15 cellular contexts compared by ENCODE assay signal in genomic region chr1:220318673-220319072, GRCh38. TPM values are rescaled to one million over a fixed set of nuclear protein-coding genes. Genes with fewer than 3 reads are reported as not detected.
DNase-seq lines count a peak whose midpoint lies in the region; ATAC-seq and TF ChIP-seq lines count a peak whose summit lies in the region.
"Had no signal": no experiment of that assay in that cellular context is flagged by ENCODE, and none has a peak within 500 bp of the region (broad histone marks: within the 10 kb centered on the region; RNA-seq: fewer than 3 reads in every experiment).

No MANE protein-coding gene starts in this region.

- no peaks in the 10 kb centered on the region for H3K9me3 ChIP-seq in neural progenitor cell (ENCODE audit: low read depth)
- H3K9me3 ChIP-seq: BLaER1 treated with 17β-estradiol and CSF1 and Interleukin-3, amounts not matched to agents 10 nM and 100 nM; Caco-2; HAP-1 had no signal

- H2AFZ ChIP-seq in neural progenitor cell (replicated peaks): no peak overlapping the region
- H2AFZ ChIP-seq: GM23248 had no signal

- ATAC-seq in Right ventricle myocardium superior (ENCODE audit: poor library complexity): peak; percentile 30
- peak; percentile 58 to 75 for ATAC-seq in left cardiac atrium
- ATAC-seq in naive thymus-derived CD8-positive, alpha-beta T cell: no peak
- ATAC-seq: CD8-positive, alpha-beta T cell had no signal

- DNase-seq in Right ventricle myocardium superior: no peak
- no peak for DNase-seq in cardiac septum (ENCODE audit: low spot score)
- DNase-seq in left cardiac atrium: no peak
- DNase-seq in neural progenitor cell (ENCODE audit: low spot score): no peak
- DNase-seq in COLO668 (lab: John Stamatoyannopoulos, UW; ENCODE audit: unreplicated experiment): no peak
- no peak for DNase-seq in naive thymus-derived CD8-positive, alpha-beta T cell
- DNase-seq: Caco-2; CD8-positive, alpha-beta T cell; DMS153; DMS79; GDM1; GM23248 had no signal

- POLR2A ChIA-PET in naive thymus-derived CD8-positive, alpha-beta T cell (lab: Charles Lee): no interaction called here

- H3K27ac ChIP-seq in neural progenitor cell: no peak overlapping the region
- H3K27ac ChIP-seq: BLaER1 treated with 17β-estradiol and CSF1 and Interleukin-3, amounts not matched to agents 10 nM and 100 nM; GM23248 had no signal

- no peaks in the 10 kb centered on the region for H3F3A ChIP-seq in neural progenitor cell (ENCODE audit: low read depth)

- no peaks in the 10 kb centered on the region for H3K9me3 Mint-ChIP-seq in neural progenitor cell
- no peaks in the 10 kb centered on the region for H3K9me3 Mint-ChIP-seq in naive thymus-derived CD8-positive, alpha-beta T cell
- H3K9me3 Mint-ChIP-seq: CD8-positive, alpha-beta T cell had no signal

- no peak overlapping the region for H3K4me3 Mint-ChIP-seq in neural progenitor cell
- no peak overlapping the region for H3K4me3 Mint-ChIP-seq in naive thymus-derived CD8-positive, alpha-beta T cell
- H3K4me3 Mint-ChIP-seq: B cell; CD8-positive, alpha-beta T cell had no signal

- H3K36me3 Mint-ChIP-seq in neural progenitor cell: no peaks in the 10 kb centered on the region
- no peaks in the 10 kb centered on the region for H3K36me3 Mint-ChIP-seq in naive thymus-derived CD8-positive, alpha-beta T cell
- H3K36me3 Mint-ChIP-seq: CD8-positive, alpha-beta T cell had no signal

- H3K27me3 Mint-ChIP-seq in neural progenitor cell (ENCODE audit: insufficient read depth, low read depth): peaks cover 2% of the 10 kb centered on the region
- peaks cover 0 to 25% (median 9%) of the 10 kb centered on the region in 5 donors for H3K27me3 Mint-ChIP-seq in naive thymus-derived CD8-positive, alpha-beta T cell

- peaks cover 1% of the 10 kb centered on the region for H3K4me1 Mint-ChIP-seq in neural progenitor cell
- H3K4me1 Mint-ChIP-seq in naive thymus-derived CD8-positive, alpha-beta T cell: no peaks in the 10 kb centered on the region
- H3K4me1 Mint-ChIP-seq: B cell had no signal

- no peak overlapping the region for H3K9ac ChIP-seq in neural progenitor cell
- H3K9ac ChIP-seq: BLaER1 treated with 17β-estradiol and CSF1 and Interleukin-3, amounts not matched to agents 10 nM and 100 nM; GM23248 had no signal

- H3K79me2 ChIP-seq in neural progenitor cell (ENCODE audit: low read depth): no peaks in the 10 kb centered on the region

- intact Hi-C loops in Right ventricle myocardium superior (cut with DNase I) (no loop called here), cardiac septum (cut with DNase I) (no loop called here), left cardiac atrium (cut with DNase I) (no loop called here)

- peak overlapping the region; percentile 30 for H3K27ac Mint-ChIP-seq in neural progenitor cell
- H3K27ac Mint-ChIP-seq in naive thymus-derived CD8-positive, alpha-beta T cell: no peak overlapping the region
- H3K27ac Mint-ChIP-seq: B cell; CD8-positive, alpha-beta T cell had no signal

- H4K20me1 ChIP-seq in neural progenitor cell (ENCODE audit: low read depth): no peaks in the 10 kb centered on the region
- H4K20me1 ChIP-seq: BLaER1 treated with 17β-estradiol and CSF1 and Interleukin-3, amounts not matched to agents 10 nM and 100 nM had no signal

- no peak overlapping the region for H3K4me2 ChIP-seq in neural progenitor cell
- H3K4me2 ChIP-seq: BLaER1 treated with 17β-estradiol and CSF1 and Interleukin-3, amounts not matched to agents 10 nM and 100 nM had no signal

- H3K4me3 ChIP-seq in neural progenitor cell: no peak overlapping the region
- H3K4me3 ChIP-seq: BLaER1 treated with 17β-estradiol and CSF1 and Interleukin-3, amounts not matched to agents 10 nM and 100 nM; GM23248; HAP-1 had no signal

- no peaks in the 10 kb centered on the region for H3K27me3 ChIP-seq in neural progenitor cell
- H3K27me3 ChIP-seq: BLaER1 treated with 17β-estradiol and CSF1 and Interleukin-3, amounts not matched to agents 10 nM and 100 nM had no signal

- no peak for TF ChIP-seq CTCF in neural progenitor cell (IDR thresholded peaks at IDR 0.05)

- no peaks in the 10 kb centered on the region for H3K36me3 ChIP-seq in neural progenitor cell
- H3K36me3 ChIP-seq: BLaER1 treated with 17β-estradiol and CSF1 and Interleukin-3, amounts not matched to agents 10 nM and 100 nM; HAP-1 had no signal

- peaks cover under 1% of the 10 kb centered on the region for H3K4me1 ChIP-seq in neural progenitor cell
- H3K4me1 ChIP-seq: BLaER1 treated with 17β-estradiol and CSF1 and Interleukin-3, amounts not matched to agents 10 nM and 100 nM; Caco-2; HAP-1 had no signal

RNA-seq across cellular contexts. Expression of gene RAB3GAP2, which starts 46.4 kb away (rescaled TPM):
- total RNA-seq in Right ventricle myocardium superior (23.9 TPM), cardiac septum (26.6 TPM), left cardiac atrium (10 to 100 TPM; 22.2 to 30.1 TPM), neural progenitor cell (ENCODE audit: low replicate concordance) (31.6 and 36.4 TPM in 2 replicates)
- 10 to 100 TPM; 46.7 to 52.0 TPM for total RNA-seq in naive thymus-derived CD8-positive, alpha-beta T cell
- 10 to 100 TPM; 16.6 to 22.8 (median 17.2) TPM for polyA plus RNA-seq in naive thymus-derived CD8-positive, alpha-beta T cell

Comparison
In these comparisons a context has a peak if more than half of its experiments do, and no peak if none do; other contexts are left out.
1. ATAC-seq: peak in Right ventricle myocardium superior (single experiment) and left cardiac atrium (2 of 2); none in naive thymus-derived CD8-positive, alpha-beta T cell (0 of 2).